31 cellular contexts compared by ENCODE assay signal in the genomic region with DNA sequence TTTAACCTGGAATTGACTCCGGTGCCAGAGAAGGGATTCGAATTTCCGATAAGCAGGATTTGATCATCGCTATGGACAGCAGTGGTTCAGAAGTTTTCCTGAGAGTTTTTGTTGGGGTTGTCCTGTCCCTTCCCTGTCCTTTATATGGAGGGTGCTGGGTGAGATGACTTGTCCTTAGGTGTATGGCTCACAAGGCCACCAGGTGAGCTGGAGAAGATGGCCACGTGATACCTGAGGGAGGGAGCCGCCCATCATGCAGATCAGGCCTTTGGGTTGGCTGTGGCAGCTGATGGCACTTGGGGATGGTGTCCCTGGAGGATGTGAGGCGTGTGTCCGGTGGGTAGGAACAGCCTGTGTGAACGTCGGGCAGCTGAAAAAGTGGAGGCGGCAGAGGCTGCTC.
"Had no signal": no experiment of that assay in that cellular context is flagged by ENCODE, and none has a peak within 500 bp of the region (broad histone marks: within the 10 kb centered on the region; RNA-seq: fewer than 3 reads in every experiment).

No MANE protein-coding gene starts in this region.

- H3K36me3 ChIP-seq: adrenal gland, gastrocnemius medialis, heart left ventricle, WERI-Rb-1 had no signal

- H3K27ac Mint-ChIP-seq: activated B cell treated with CpG ODN at 0.5 μM for 24 hours; activated CD8-positive, alpha-beta T cell treated with anti-CD3 and anti-CD28 coated beads, Interleukin-2, amount 10 ng/mL, durations not matched to agents 7 days and 5 days; activated naive CD4-positive, alpha-beta T cell treated with anti-CD3 and anti-CD28 coated beads, Interleukin-2, amount 50 U/mL, for 24 hours; activated naive CD8-positive, alpha-beta T cell treated with anti-CD3 and anti-CD28 coated beads for 36 hours; activated naive CD8-positive, alpha-beta T cell treated with anti-CD3 and anti-CD28 coated beads, Interleukin-2, amount 50 U/mL, for 24 hours; activated T-cell treated with anti-CD3 and anti-CD28 coated beads, Interleukin-2, amount 50 U/mL, for 24 hours; activated T-helper 17 cell treated with anti-CD3 and anti-CD28 coated beads, Interleukin-2, amount 50 U/mL, for 72 hours; T-helper 17 cell; T-helper 2 cell treated with Interferon-gamma antibody and Interleukin-4, amounts not matched to agents 5 μg/mL and 100 μg/mL, for 36 hours had no signal

- H3K27ac ChIP-seq: adrenal gland, body of pancreas, foreskin keratinocyte, gastrocnemius medialis, heart left ventricle, WERI-Rb-1 had no signal

- H3K9me3 Mint-ChIP-seq: activated naive CD4-positive, alpha-beta T cell treated with anti-CD3 and anti-CD28 coated beads, Interleukin-2, amount 50 U/mL, for 24 hours; activated naive CD8-positive, alpha-beta T cell treated with anti-CD3 and anti-CD28 coated beads for 36 hours; activated naive CD8-positive, alpha-beta T cell treated with anti-CD3 and anti-CD28 coated beads, Interleukin-2, amount 50 U/mL, for 24 hours; activated T-cell treated with anti-CD3 and anti-CD28 coated beads, Interleukin-2, amount 50 U/mL, for 24 hours; activated T-helper 17 cell treated with anti-CD3 and anti-CD28 coated beads, Interleukin-2, amount 50 U/mL, for 72 hours; T-helper 2 cell treated with Interferon-gamma antibody and Interleukin-4, amounts not matched to agents 5 μg/mL and 100 μg/mL, for 36 hours had no signal

- H3K27me3 Mint-ChIP-seq: activated naive CD4-positive, alpha-beta T cell treated with anti-CD3 and anti-CD28 coated beads, Interleukin-2, amount 50 U/mL, for 24 hours; activated naive CD8-positive, alpha-beta T cell treated with anti-CD3 and anti-CD28 coated beads for 36 hours; activated naive CD8-positive, alpha-beta T cell treated with anti-CD3 and anti-CD28 coated beads, Interleukin-2, amount 50 U/mL, for 24 hours; activated T-cell treated with anti-CD3 and anti-CD28 coated beads, Interleukin-2, amount 50 U/mL, for 24 hours; activated T-helper 17 cell treated with anti-CD3 and anti-CD28 coated beads, Interleukin-2, amount 50 U/mL, for 72 hours had no signal

- H3K4me3 Mint-ChIP-seq: activated B cell treated with CpG ODN at 0.5 μM for 24 hours; activated CD8-positive, alpha-beta T cell treated with anti-CD3 and anti-CD28 coated beads, Interleukin-2, amount 10 ng/mL, durations not matched to agents 7 days and 5 days; activated naive CD4-positive, alpha-beta T cell treated with anti-CD3 and anti-CD28 coated beads, Interleukin-2, amount 50 U/mL, for 24 hours; activated naive CD8-positive, alpha-beta T cell treated with anti-CD3 and anti-CD28 coated beads for 36 hours; activated naive CD8-positive, alpha-beta T cell treated with anti-CD3 and anti-CD28 coated beads, Interleukin-2, amount 50 U/mL, for 24 hours; activated T-cell treated with anti-CD3 and anti-CD28 coated beads, Interleukin-2, amount 50 U/mL, for 24 hours; activated T-helper 17 cell treated with anti-CD3 and anti-CD28 coated beads, Interleukin-2, amount 50 U/mL, for 72 hours; T-helper 17 cell; T-helper 2 cell treated with Interferon-gamma antibody and Interleukin-4, amounts not matched to agents 5 μg/mL and 100 μg/mL, for 36 hours had no signal

- H3K4me1 ChIP-seq: adrenal gland, body of pancreas, foreskin keratinocyte, gastrocnemius medialis had no signal

- H3K9me3 ChIP-seq: adrenal gland, body of pancreas, gastrocnemius medialis had no signal

- H3K27me3 ChIP-seq: adrenal gland, body of pancreas, foreskin keratinocyte, gastrocnemius medialis, heart left ventricle had no signal

- H3K4me1 Mint-ChIP-seq: activated B cell treated with CpG ODN at 0.5 μM for 24 hours; activated naive CD4-positive, alpha-beta T cell treated with anti-CD3 and anti-CD28 coated beads, Interleukin-2, amount 50 U/mL, for 24 hours; activated naive CD8-positive, alpha-beta T cell treated with anti-CD3 and anti-CD28 coated beads, Interleukin-2, amount 50 U/mL, for 24 hours; activated T-helper 17 cell treated with anti-CD3 and anti-CD28 coated beads, Interleukin-2, amount 50 U/mL, for 72 hours; T-helper 17 cell had no signal

- H3K4me3 ChIP-seq: adrenal gland, body of pancreas, gastrocnemius medialis, heart left ventricle had no signal

- H3K36me3 Mint-ChIP-seq: activated naive CD4-positive, alpha-beta T cell treated with anti-CD3 and anti-CD28 coated beads, Interleukin-2, amount 50 U/mL, for 24 hours had no signal

- ATAC-seq: activated CD4-positive, CD25-positive, alpha-beta regulatory T cell treated with anti-CD3 and anti-CD28 coated beads, Interleukin-2, amount 50 U/mL, for 24 hours; activated CD8-positive, alpha-beta T cell treated with anti-CD3 and anti-CD28 coated beads, Interleukin-2, amount 10 ng/mL, durations not matched to agents 7 days and 5 days; activated naive CD8-positive, alpha-beta T cell treated with anti-CD3 and anti-CD28 coated beads, Interleukin-2, amount 50 U/mL, for 24 hours; activated T-helper 17 cell treated with anti-CD3 and anti-CD28 coated beads, Interleukin-2, amount 50 U/mL, for 72 hours; body of pancreas; esophagus mucosa; foreskin keratinocyte; gastrocnemius medialis; heart left ventricle; T-helper 17 cell had no signal

- DNase-seq: activated B cell treated with CpG ODN at 0.5 μM for 24 hours; activated CD4-positive, alpha-beta T cell treated with anti-CD3 and anti-CD28 coated beads for 48 hours; activated CD4-positive, alpha-beta T cell treated with anti-CD3 and anti-CD28 coated beads, Interleukin-2, amount 50 U/mL, for 1 hour; activated CD4-positive, alpha-beta T cell treated with anti-CD3 and anti-CD28 coated beads, Interleukin-2, amount 50 U/mL, for 48 hours; activated CD8-positive, alpha-beta T cell treated with anti-CD3 and anti-CD28 coated beads, Interleukin-2, amount 10 ng/mL, durations not matched to agents 7 days and 5 days; activated effector memory CD4-positive, alpha-beta T cell treated with Interleukin-2 at 50 U/mL for 16 hours; activated gamma-delta T cell treated with Interleukin-2 at 50 U/mL for 16 hours; activated naive CD4-positive, alpha-beta T cell treated with Interleukin-2 at 50 U/mL for 16 hours; activated naive CD8-positive, alpha-beta T cell treated with anti-CD3 and anti-CD28 coated beads for 36 hours; activated naive CD8-positive, alpha-beta T cell treated with anti-CD3 and anti-CD28 coated beads, Interleukin-2, amount 50 U/mL, for 24 hours; activated T-cell treated with anti-CD3 and anti-CD28 coated beads for 4 hours; activated T-cell treated with anti-CD3 and anti-CD28 coated beads, Interleukin-2, amount 50 U/mL, for 24 hours; amygdala; aorta; body of pancreas; caudate nucleus; effector CD8-positive, alpha-beta T cell; foreskin keratinocyte; gastrocnemius medialis; glutamatergic neuron; heart left ventricle; T-helper 1 cell; T-helper 17 cell; T1000; WERI-Rb-1 had no signal
